In genomic region chr22:46281866-46282678, GRCh38 we compare ENCODE assay signal across 1 cellular context.
TF ChIP-seq lines count a peak whose summit lies in the region.

No MANE protein-coding gene starts in this region.

TF ChIP-seq in HepG2, 621 proteins besides CTCF, POLR2A, EP300 and RAD21:
- TF ChIP-seq MTF2 (CRISPR knock-in tag; IDR thresholded peaks at IDR 0.05; ENCODE audit: borderline replicate concordance) (no peak), POLR2G (IDR thresholded peaks at IDR 0.05; ENCODE audit: low read depth, low read length) (0 out of 2 replicates have a peak, but pooled peaks have one; percentile 16), ZNF672 (CRISPR knock-in tag; IDR thresholded peaks at IDR 0.05) (no peak), ETS1 (CRISPR knock-in tag; IDR thresholded peaks at IDR 0.05) (no peak)
